19 cellular contexts compared by ENCODE assay signal in genomic region chr11:2257023-2257700, GRCh38. TPM values are rescaled to one million over a fixed set of nuclear protein-coding genes. Genes with fewer than 3 reads are reported as not detected.
A peak's percentile ranks its signal among the peaks of the same experiment; 100 is the strongest.
DNase-seq lines count a peak whose midpoint lies in the region; ATAC-seq and TF ChIP-seq lines count a peak whose summit lies in the region.
"Had no signal": no experiment of that assay in that cellular context is flagged by ENCODE, and none has a peak within 500 bp of the region (broad histone marks: within the 10 kb centered on the region; RNA-seq: fewer than 3 reads in every experiment).

No MANE protein-coding gene starts in this region.

- H3K27ac ChIP-seq in mammary epithelial cell (ENCODE audit: insufficient read depth, low read depth, low read length) (no peak overlapping the region), lower lobe of right lung (no peak overlapping the region), thyroid gland (peak overlapping the region; percentile 31 to 80 (median 69))
- H3K27ac ChIP-seq: GM23248 had no signal

- BruUV-seq in mammary epithelial cell (replicated peaks; lab: Mats Ljungman, UMichigan) = no TSS peak

- no peaks in the 10 kb centered on the region for H3K36me3 ChIP-seq in mammary epithelial cell (ENCODE audit: insufficient read depth, low read length)
- no peaks in the 10 kb centered on the region for H3K36me3 ChIP-seq in lower lobe of right lung
- H3K36me3 ChIP-seq in thyroid gland = no peaks in the 10 kb centered on the region

- no peak overlapping the region for H3K9ac ChIP-seq in mammary epithelial cell (ENCODE audit: insufficient read depth, low read length)
- H3K9ac ChIP-seq: GM23248 had no signal

- H3K4me2 ChIP-seq in mammary epithelial cell (ENCODE audit: insufficient read depth, low read depth, low read length) = peak overlapping the region; percentile 77

- dilution Hi-C loops in mammary epithelial cell (cut with HindIII; ENCODE audit: low sequenced_read_pairs) = no loop called here

- H3K4me3 ChIP-seq in mammary epithelial cell (replicated peaks in 1 of 3; ENCODE audit: insufficient read depth in 1 of 3, low read depth in 2 of 3, low read length in 3 of 3) (peak overlapping the region in 1 of 3 experiments; percentile 16), lower lobe of right lung (no peak overlapping the region), thyroid gland (replicated peaks in 1 of 3) (no peak overlapping the region)
- H3K4me3 ChIP-seq: GM23248 had no signal

- H3K4me1 ChIP-seq in mammary epithelial cell (ENCODE audit: insufficient read depth, low read length) (peaks cover 15% of the 10 kb centered on the region), lower lobe of right lung (no peaks in the 10 kb centered on the region), thyroid gland (peaks cover 6 to 11% of the 10 kb centered on the region in 2 donors)

- intact Hi-C loops in mammary epithelial cell (cut with micrococcal nuclease) = no loop called here
- intact Hi-C loops in lower lobe of right lung (cut with DNase I) = no loop called here
- intact Hi-C loops in thyroid gland (cut with DNase I) = no loop called here

- H2AFZ ChIP-seq in mammary epithelial cell (ENCODE audit: low read depth, low read length) = peak overlapping the region; percentile 70
- H2AFZ ChIP-seq: GM23248 had no signal

- in situ Hi-C loops in mammary epithelial cell (cut with MboI; ENCODE audit: low sequenced_read_pairs in 2 of 2) = no loop called here

- no peak for TF ChIP-seq POLR2A in thyroid gland (IDR thresholded peaks at IDR 0.05)

- no peaks in the 10 kb centered on the region for H3K9me3 ChIP-seq in mammary epithelial cell (replicated peaks; ENCODE audit: insufficient read depth, low read length)
- H3K9me3 ChIP-seq in lower lobe of right lung = no peaks in the 10 kb centered on the region
- no peaks in the 10 kb centered on the region for H3K9me3 ChIP-seq in thyroid gland

- H3K27me3 ChIP-seq in mammary epithelial cell (ENCODE audit: insufficient read depth, low read length) = no peaks in the 10 kb centered on the region
- no peaks in the 10 kb centered on the region for H3K27me3 ChIP-seq in lower lobe of right lung (ENCODE audit: low read depth)
- no peaks in the 10 kb centered on the region for H3K27me3 ChIP-seq in thyroid gland

- TF ChIP-seq CTCF in mammary epithelial cell (conservative IDR thresholded peaks at IDR 0.05 in 1 of 2, IDR thresholded peaks at IDR 0.05 in 1 of 2; ENCODE audit: extremely low read depth in 1 of 2, insufficient read depth in 1 of 2, low read depth in 1 of 2, low read length in 2 of 2) (no peak), lower lobe of right lung (IDR thresholded peaks at IDR 0.05) (no peak), thyroid gland (IDR thresholded peaks at IDR 0.05) (no peak), GM20000 (IDR thresholded peaks at IDR 0.05; ENCODE audit: extremely low read depth, missing control alignments) (no peak)

- no peaks in the 10 kb centered on the region for H4K20me1 ChIP-seq in mammary epithelial cell (ENCODE audit: insufficient read depth, low read length)

- H3K79me2 ChIP-seq in mammary epithelial cell (ENCODE audit: insufficient read depth, low read length) = no peaks in the 10 kb centered on the region

- WGBS in mammary epithelial cell (ENCODE audit: low coverage, missing lambda C conversion rate) = 0% methylated on average over 2 of the region's 28 CpGs
- WGBS in thyroid gland, 2 donors = 59 to 60% methylated on average over 17 to 21 of the region's 28 CpGs

- ATAC-seq in lower lobe of right lung (peak in 1 of 2 donors; percentile 26), HG02885 (IDR thresholded peaks at IDR 0.05; ENCODE audit: poor library complexity, unreplicated experiment) (no peak)
- ATAC-seq: naive thymus-derived CD8-positive, alpha-beta T cell; T-cell had no signal

- CTCF ChIA-PET in mammary epithelial cell (lab: Charles Lee; ENCODE audit: low non-redundant PET) = no interaction called here

- DNase-seq in NCI-H2196 (lab: John Stamatoyannopoulos, UW; ENCODE audit: unreplicated experiment) = peak; percentile 14
- no peak for DNase-seq in NCI-H2196 treated with DMSO at 0.1 percent for 48 hours (lab: John Stamatoyannopoulos, UW; ENCODE audit: unreplicated experiment)
- peak; percentile 58 for DNase-seq in mammary epithelial cell
- peak; percentile 53 for DNase-seq in lower lobe of right lung
- DNase-seq in thyroid gland = peak; percentile 84 to 91
- DNase-seq in GM20000 (ENCODE audit: low spot score) = no peak
- DNase-seq in activated naive CD4-positive, alpha-beta T cell treated with anti-CD3 and anti-CD28 coated beads, Interleukin-2, amount 50 U/mL, for 16 hours = no peak
- DNase-seq: activated CD4-positive, CD25-positive, alpha-beta regulatory T cell treated with anti-CD3 and anti-CD28 coated beads, Interleukin-2, amount 50 U/mL, for 72 hours; activated CD8-positive, alpha-beta memory T cell treated with anti-CD3 and anti-CD28 coated beads, Interleukin-2, amount 50 U/mL, for 48 hours; CD4-positive, alpha-beta T cell; GF-D8; GM23248; Kasumi-1; naive thymus-derived CD8-positive, alpha-beta T cell; NCI-H187 treated with DMSO at 0.1 percent for 48 hours; NCI-H524 treated with DMSO at 0.1 percent for 48 hours; stimulated activated CD4-positive, alpha-beta T cell treated with anti-CD3 and anti-CD28 coated beads, Interleukin-4, amount 100 ng/mL, for 1 hour; T-cell had no signal

RNA-seq across cellular contexts. Expression of gene ASCL2, which starts 13.2 kb away (rescaled TPM):
- total RNA-seq in mammary epithelial cell = not detected
- 0.05 TPM for polyA plus RNA-seq in mammary epithelial cell
- not detected for polyA minus RNA-seq in mammary epithelial cell
- 1.7 TPM for total RNA-seq in lower lobe of right lung
- 1 to 10 TPM in 1 of 4 donors, under 1 TPM in 3; 0.46 to 2.9 (median 0.66) TPM for total RNA-seq in thyroid gland
- total RNA-seq: CD4-positive, alpha-beta T cell; GM23248 had no signal
- polyA plus RNA-seq: GM23248 had no signal

RNA-seq across cellular contexts. Expression of gene C11orf21, which starts 44.6 kb away (rescaled TPM):
- total RNA-seq in mammary epithelial cell (not detected), lower lobe of right lung (12.1 TPM), thyroid gland (under 1 TPM; 0.15 to 0.67 (median 0.45) TPM)
- polyA plus RNA-seq in mammary epithelial cell = not detected
- not detected for polyA minus RNA-seq in mammary epithelial cell
- total RNA-seq: GM23248 had no signal
- polyA plus RNA-seq: GM23248 had no signal

RNA-seq across cellular contexts. Expression of gene TSPAN32, which starts 44.7 kb away (rescaled TPM):
- total RNA-seq in mammary epithelial cell = not detected
- not detected for polyA plus RNA-seq in mammary epithelial cell
- polyA minus RNA-seq in mammary epithelial cell = not detected
- total RNA-seq in lower lobe of right lung = 12.5 TPM
- total RNA-seq in thyroid gland = under 1 TPM in 2 of 4 donors, not detected in 2; 0.33 to 0.45 TPM
- total RNA-seq: GM23248 had no signal
- polyA plus RNA-seq: GM23248 had no signal

Comparison
In these comparisons a context has a peak if more than half of its experiments do, and no peak if none do; other contexts are left out.
1. DNase-seq: peak in NCI-H2196 (single experiment), mammary epithelial cell (single experiment), lower lobe of right lung (single experiment) and thyroid gland (2 of 2); none in NCI-H2196 treated with DMSO at 0.1 percent for 48 hours (single experiment), GM20000 (single experiment) and activated naive CD4-positive, alpha-beta T cell treated with anti-CD3 and anti-CD28 coated beads, Interleukin-2, amount 50 U/mL, for 16 hours (single experiment).
2. H3K27ac ChIP-seq: peak in thyroid gland (3 of 3); none in mammary epithelial cell (single experiment) and lower lobe of right lung (single experiment).